ENCODE assay signal across 14 cellular contexts in the genomic region with DNA sequence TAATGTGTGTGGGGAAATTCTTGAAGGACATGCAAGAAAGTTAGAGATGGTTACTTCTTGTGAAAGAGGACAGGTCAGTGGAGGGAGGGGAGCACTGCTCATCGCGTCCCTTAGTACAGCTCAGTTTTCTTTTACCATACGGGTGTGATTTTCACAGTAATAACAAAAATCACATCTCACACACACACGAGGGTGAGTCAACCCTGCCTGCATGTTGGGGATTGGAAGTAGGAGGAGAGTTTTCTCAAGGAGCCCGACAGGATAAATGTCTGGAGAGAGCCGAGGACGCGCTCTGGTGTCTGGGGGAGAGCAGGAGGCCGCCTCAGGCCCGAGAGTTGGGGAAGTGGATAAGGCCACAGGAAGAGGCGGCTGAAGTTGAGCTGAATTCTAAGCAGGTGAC.
"Had no signal": no experiment of that assay in that cellular context is flagged by ENCODE, and none has a peak within 500 bp of the region (broad histone marks: within the 10 kb centered on the region; RNA-seq: fewer than 3 reads in every experiment).

No MANE protein-coding gene starts in this region.

- H3K36me3 Mint-ChIP-seq: memory B cell, natural killer cell had no signal

- H3K27me3 ChIP-seq: ovary, stomach had no signal

- H3K9me3 Mint-ChIP-seq: activated CD8-positive, alpha-beta T cell treated with anti-CD3 and anti-CD28 coated beads for 36 hours; activated naive CD8-positive, alpha-beta T cell treated with anti-CD3 and anti-CD28 coated beads, Interleukin-2, amount 50 U/mL, for 24 hours; memory B cell; natural killer cell had no signal

- H3K4me3 ChIP-seq: left ventricle myocardium inferior, ovary, stomach had no signal

- H3K4me1 Mint-ChIP-seq: activated naive CD8-positive, alpha-beta T cell treated with anti-CD3 and anti-CD28 coated beads, Interleukin-2, amount 50 U/mL, for 24 hours; natural killer cell had no signal

- H3K27ac ChIP-seq: left ventricle myocardium inferior, ovary, stomach had no signal

- H3K4me3 Mint-ChIP-seq: activated CD8-positive, alpha-beta T cell treated with anti-CD3 and anti-CD28 coated beads for 36 hours; activated naive CD8-positive, alpha-beta T cell treated with anti-CD3 and anti-CD28 coated beads, Interleukin-2, amount 50 U/mL, for 24 hours; memory B cell; natural killer cell had no signal

- H3K36me3 ChIP-seq: ovary had no signal

- H3K9me3 ChIP-seq: left ventricle myocardium inferior, ovary, stomach had no signal

- H3K27ac Mint-ChIP-seq: activated CD8-positive, alpha-beta T cell treated with anti-CD3 and anti-CD28 coated beads for 36 hours; activated naive CD8-positive, alpha-beta T cell treated with anti-CD3 and anti-CD28 coated beads, Interleukin-2, amount 50 U/mL, for 24 hours; natural killer cell had no signal

- DNase-seq: activated CD8-positive, alpha-beta memory T cell treated with anti-CD3 and anti-CD28 coated beads, Interleukin-2, amount 50 U/mL, for 4 hours; activated CD8-positive, alpha-beta T cell treated with anti-CD3 and anti-CD28 coated beads for 36 hours; activated naive CD4-positive, alpha-beta T cell; activated naive CD8-positive, alpha-beta T cell treated with anti-CD3 and anti-CD28 coated beads, Interleukin-2, amount 50 U/mL, for 24 hours; cerebellar nuclear complex; dermis blood vessel endothelial cell; left ventricle myocardium inferior; natural killer cell; ovary; stimulated activated CD4-positive, alpha-beta T cell treated with anti-CD3 and anti-CD28 coated beads, Interleukin-15, amount 100 ng/mL, for 24 hours; stimulated activated CD4-positive, alpha-beta T cell treated with anti-CD3 and anti-CD28 coated beads, Interleukin-4, amount 100 ng/mL, for 24 hours; stomach; T-helper 2 cell had no signal

- H3K27me3 Mint-ChIP-seq: activated CD8-positive, alpha-beta T cell treated with anti-CD3 and anti-CD28 coated beads for 36 hours; activated naive CD8-positive, alpha-beta T cell treated with anti-CD3 and anti-CD28 coated beads, Interleukin-2, amount 50 U/mL, for 24 hours had no signal
